ENCODE assay signal across 19 cellular contexts in the genomic region with DNA sequence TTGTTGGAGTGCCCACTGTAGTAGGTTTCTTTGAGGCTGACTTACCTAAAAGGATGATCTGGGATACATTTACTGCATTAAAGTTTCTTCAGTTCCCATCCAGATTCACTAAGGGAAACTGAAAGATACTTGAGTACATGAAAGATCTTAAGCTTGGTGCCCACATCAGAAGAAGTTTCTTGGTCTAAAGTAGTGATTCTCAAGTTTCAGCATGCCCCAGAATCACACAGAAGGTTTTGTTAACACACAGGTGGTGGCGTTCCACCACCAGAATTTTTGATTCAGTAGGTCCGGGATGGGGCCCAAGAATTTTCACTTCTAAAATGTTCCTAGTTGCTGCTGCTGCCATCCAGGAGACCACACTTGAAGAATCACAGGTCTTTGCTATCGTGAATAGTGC.
"Had no signal": no experiment of that assay in that cellular context is flagged by ENCODE, and none has a peak within 500 bp of the region (broad histone marks: within the 10 kb centered on the region; RNA-seq: fewer than 3 reads in every experiment).

No MANE protein-coding gene starts in this region.

- H3K4me3 ChIP-seq: cardiac muscle cell, MG63 had no signal

- H3K27me3 ChIP-seq: brain microvascular endothelial cell, cardiac muscle cell, MG63 had no signal

- DNase-seq: activated CD4-positive, alpha-beta T cell treated with anti-CD3 and anti-CD28 coated beads for 4 hours; activated CD4-positive, alpha-beta T cell treated with anti-CD3 and anti-CD28 coated beads, Interleukin-2, amount 50 U/mL, for 48 hours; activated CD8-positive, alpha-beta memory T cell treated with anti-CD3 and anti-CD28 coated beads, Interleukin-2, amount 10 ng/mL, durations not matched to agents 7 days and 5 days; activated effector memory CD4-positive, alpha-beta T cell treated with anti-CD3 and anti-CD28 coated beads, Interleukin-2, amount 50 U/mL, for 16 hours; activated naive CD4-positive, alpha-beta T cell treated with anti-CD3 and anti-CD28 coated beads for 36 hours; activated naive CD8-positive, alpha-beta T cell treated with anti-CD3 and anti-CD28 coated beads for 36 hours; activated T-cell treated with anti-CD3 and anti-CD28 coated beads, Interleukin-2, amount 50 U/mL, for 24 hours; brain microvascular endothelial cell; MG63; NCI-H1105; NCI-H1436; NCI-H187 treated with DMSO at 0.1 percent for 48 hours; NCI-H2081 treated with DMSO at 0.1 percent for 48 hours; NCI-H446; NCI-H524; PC-3; SHP77 had no signal

- ATAC-seq: activated CD4-positive, CD25-positive, alpha-beta regulatory T cell treated with anti-CD3 and anti-CD28 coated beads, Interleukin-2, amount 50 U/mL, for 24 hours; activated CD8-positive, alpha-beta memory T cell treated with anti-CD3 and anti-CD28 coated beads, Interleukin-2, amount 10 ng/mL, durations not matched to agents 7 days and 5 days; PC-3 had no signal

- H3K36me3 ChIP-seq: brain microvascular endothelial cell, cardiac muscle cell, MG63 had no signal

- H3K9me3 ChIP-seq: MG63 had no signal

- H3K27ac ChIP-seq: brain microvascular endothelial cell, cardiac muscle cell had no signal
